1 cellular context compared by ENCODE assay signal in genomic region chr19:1592755-1593628, GRCh38.
TF ChIP-seq lines count a peak whose summit lies in the region.

TSS of gene MBD3 (minus strand) at chr19:1592865. CDS start at chr19:1592631, 234 bp downstream.

TF ChIP-seq in H1, 55 proteins besides CTCF, POLR2A, EP300 and RAD21:
- TF ChIP-seq EZH2 (IDR thresholded peaks at IDR 0.05; ENCODE audit: low read depth, low read length, severe bottlenecking) (no peak), RNF2 (IDR thresholded peaks at IDR 0.05; ENCODE audit: borderline replicate concordance, low read depth, low read length, missing control alignments, poor library complexity, severe bottlenecking) (no peak), USF2 (IDR thresholded peaks at IDR 0.05; ENCODE audit: low read length) (no peak), SIRT6 (IDR thresholded peaks at IDR 0.05; ENCODE audit: low read length) (no peak), RXRA (IDR thresholded peaks at IDR 0.05; ENCODE audit: insufficient read depth, low read depth, low read length) (no peak), NANOG (IDR thresholded peaks at IDR 0.05; ENCODE audit: insufficient read depth, low read depth, low read length, poor library complexity, severe bottlenecking) (no peak), CHD7 (IDR thresholded peaks at IDR 0.05; ENCODE audit: insufficient replicate concordance, low read length) (no peak), HDAC2 (IDR thresholded peaks at IDR 0.05; ENCODE audit: borderline replicate concordance in 1 of 2, low read depth in 2 of 2, low read length in 2 of 2) (no peak), ATF2 (IDR thresholded peaks at IDR 0.05; ENCODE audit: low read length) (no peak), POLR2AphosphoS5 (IDR thresholded peaks at IDR 0.05; ENCODE audit: low read depth, low read length) (peak; percentile 44; the same call in 1 of the 2 replicates), FOSL1 (IDR thresholded peaks at IDR 0.05; ENCODE audit: insufficient read depth, low read depth, low read length) (no peak), BCL11A (IDR thresholded peaks at IDR 0.05; ENCODE audit: low read depth in 2 of 2, low read length in 2 of 2) (no peak), CBX5 (IDR thresholded peaks at IDR 0.05; ENCODE audit: low read depth, low read length) (no peak), CHD2 (IDR thresholded peaks at IDR 0.05; ENCODE audit: low read length) (no peak), EGR1 (IDR thresholded peaks at IDR 0.05; ENCODE audit: borderline replicate concordance, low read depth, low read length) (no peak), NRF1 (IDR thresholded peaks at IDR 0.05; ENCODE audit: low read depth, low read length) (peak; percentile 81), SP2 (IDR thresholded peaks at IDR 0.05; ENCODE audit: low read length) (no peak), CEBPB (IDR thresholded peaks at IDR 0.05; ENCODE audit: low read depth, low read length) (no peak), E2F6 (IDR thresholded peaks at IDR 0.05) (no peak; the same call in 1 of the 2 replicates), SP1 (IDR thresholded peaks at IDR 0.05; ENCODE audit: low read depth, low read length) (no peak), SAP30 (IDR thresholded peaks at IDR 0.05; ENCODE audit: insufficient read depth, insufficient replicate concordance, low read length) (no peak), GTF2F1 (IDR thresholded peaks at IDR 0.05; ENCODE audit: borderline replicate concordance, low read depth, low read length) (no peak), MAX (IDR thresholded peaks at IDR 0.05) (0 out of 2 replicates have a peak, but pooled peaks have one; percentile 9), SRF (IDR thresholded peaks at IDR 0.05; ENCODE audit: low read depth, low read length) (no peak), CTBP2 (IDR thresholded peaks at IDR 0.05; ENCODE audit: borderline replicate concordance, insufficient read depth, insufficient read length, low read length) (no peak), RFX5 (IDR thresholded peaks at IDR 0.05; ENCODE audit: borderline replicate concordance, low read depth, low read length) (no peak), SP4 (IDR thresholded peaks at IDR 0.05; ENCODE audit: low read length) (no peak), JUND (IDR thresholded peaks at IDR 0.05; ENCODE audit: low read length) (peak; percentile 43; the same call in 1 of the 2 replicates), CBX8 (IDR thresholded peaks at IDR 0.05; ENCODE audit: borderline replicate concordance, low read depth, low read length) (no peak), POU5F1 (IDR thresholded peaks at IDR 0.05; ENCODE audit: low read depth, low read length) (no peak), CREB1 (IDR thresholded peaks at IDR 0.05) (no peak), KDM1A (IDR thresholded peaks at IDR 0.05; ENCODE audit: borderline replicate concordance, low read length) (no peak), TAF1 (IDR thresholded peaks at IDR 0.05; ENCODE audit: low read depth, low read length) (peak; percentile 73), PHF8 (conservative IDR thresholded peaks at IDR 0.05; ENCODE audit: low read depth, low read length) (0 out of 2 replicates have a peak, but pooled peaks have one; percentile 5), ATF3 (IDR thresholded peaks at IDR 0.05; ENCODE audit: insufficient read depth, low read depth, low read length) (no peak), GABPA (IDR thresholded peaks at IDR 0.05; ENCODE audit: borderline replicate concordance, insufficient read depth, low read length) (no peak), CHD1 (IDR thresholded peaks at IDR 0.05; ENCODE audit: low read depth, low read length) (no peak), BACH1 (IDR thresholded peaks at IDR 0.05; ENCODE audit: low read length) (no peak; the same call in 1 of the 2 replicates), SIX5 (IDR thresholded peaks at IDR 0.05; ENCODE audit: low read depth, low read length) (no peak), ZNF274 (IDR thresholded peaks at IDR 0.05; ENCODE audit: borderline replicate concordance, extremely low read depth, low read length) (no peak), YY1 (IDR thresholded peaks at IDR 0.05; ENCODE audit: low read depth, low read length) (no peak), TCF12 (IDR thresholded peaks at IDR 0.05; ENCODE audit: low read depth, low read length) (no peak), TBP (IDR thresholded peaks at IDR 0.05; ENCODE audit: low read depth, low read length) (peak; percentile 31; the same call in 1 of the 2 replicates), TAF7 (optimal IDR thresholded peaks at IDR 0.05; ENCODE audit: borderline replicate concordance, low read depth, low read length) (peak; percentile 13), SIN3A (conservative IDR thresholded peaks at IDR 0.05 in 1 of 2, IDR thresholded peaks at IDR 0.05 in 1 of 2; ENCODE audit: low read depth in 1 of 2, low read length in 2 of 2) (peak in 1 of 2 experiments; percentile 34; a peak in 1 of 4 replicates), KDM4A (IDR thresholded peaks at IDR 0.05; ENCODE audit: low read depth, low read length, severe bottlenecking) (no peak), SUZ12 (IDR thresholded peaks at IDR 0.05; ENCODE audit: low read length) (no peak), JUN (IDR thresholded peaks at IDR 0.05; ENCODE audit: low read depth, low read length) (no peak), TEAD4 (IDR thresholded peaks at IDR 0.05; ENCODE audit: low read depth, low read length) (no peak), KDM5A (IDR thresholded peaks at IDR 0.05; ENCODE audit: low read length) (no peak), BRCA1 (IDR thresholded peaks at IDR 0.05; ENCODE audit: low read depth, low read length) (no peak), ASH2L (IDR thresholded peaks at IDR 0.05; ENCODE audit: low read length) (no peak), MAFK (IDR thresholded peaks at IDR 0.05; ENCODE audit: low read depth, low read length) (no peak), RBBP5 (IDR thresholded peaks at IDR 0.05; ENCODE audit: borderline replicate concordance, low read depth, low read length) (no peak), HDAC6 (IDR thresholded peaks at IDR 0.05; ENCODE audit: low read depth, low read length) (no peak)
